Comparison of ENCODE assay signal across 8 cellular contexts in genomic region chr7:27689045-27689877, GRCh38. TPM values are rescaled to one million over a fixed set of nuclear protein-coding genes. Genes with fewer than 3 reads are reported as not detected.
DNase-seq lines count a peak whose midpoint lies in the region; ATAC-seq and TF ChIP-seq lines count a peak whose summit lies in the region.

No MANE protein-coding gene starts in this region.

- H3K27ac Mint-ChIP-seq in nephron progenitor cell = no peak overlapping the region

- H3K4me3 Mint-ChIP-seq in nephron progenitor cell = no peak overlapping the region

- peak; percentile 15 for DNase-seq in stimulated activated CD4-positive, alpha-beta T cell treated with anti-CD3 and anti-CD28 coated beads, Interleukin-15, amount 100 ng/mL, for 24 hours
- DNase-seq in stimulated activated CD4-positive, alpha-beta T cell treated with anti-CD3 and anti-CD28 coated beads, Interleukin-12 subunit alpha, Interleukin-12 subunit beta, amount 100 ng/mL, for 4 hours = no peak
- DNase-seq in NB4 (ENCODE audit: low read depth) (peak; percentile 88), astrocyte of the spinal cord (ENCODE audit: low read depth, low spot score) (no peak), lung microvascular endothelial cell (ENCODE audit: low read depth in 2 of 2) (peak; percentile 47 to 60), DMS114 treated with DMSO at 0.1 percent for 48 hours (lab: John Stamatoyannopoulos, UW; ENCODE audit: unreplicated experiment) (no peak), nephron progenitor cell (no peak)

- TF ChIP-seq POLR2A in NB4 (IDR thresholded peaks at IDR 0.05; ENCODE audit: extremely low read depth, insufficient read length) = no peak

- H3K9me3 Mint-ChIP-seq in nephron progenitor cell = peaks cover 23% of the 10 kb centered on the region

- no peaks in the 10 kb centered on the region for H3K4me1 Mint-ChIP-seq in nephron progenitor cell

- TF ChIP-seq CTCF in NB4 (IDR thresholded peaks at IDR 0.05; ENCODE audit: low read depth, low read length) (peak; percentile 75), astrocyte of the spinal cord (IDR thresholded peaks at IDR 0.05; ENCODE audit: low read depth, low read length) (peak; percentile 34), nephron progenitor cell (IDR thresholded peaks at IDR 0.05) (no peak)

- no peaks in the 10 kb centered on the region for H3K27me3 Mint-ChIP-seq in nephron progenitor cell (ENCODE audit: low read depth, poor library complexity)

- no peak overlapping the region for H3K4me3 ChIP-seq in NB4 (ENCODE audit: low read depth, low read length)
- H3K4me3 ChIP-seq in astrocyte of the spinal cord (ENCODE audit: low read depth, low read length) = no peak overlapping the region

- no peak for ATAC-seq in GM19328 (IDR thresholded peaks at IDR 0.05; ENCODE audit: unreplicated experiment)

- in situ Hi-C loops in astrocyte of the spinal cord (cut with HindIII; ENCODE audit: low sequenced_read_pairs) = no loop called here

- H3K36me3 Mint-ChIP-seq in nephron progenitor cell (ENCODE audit: low read depth) = no peaks in the 10 kb centered on the region

RNA-seq across cellular contexts. Expression of gene HIBADH, which starts 26.6 kb away (rescaled TPM):
- total RNA-seq in lung microvascular endothelial cell = 19.2 and 20.5 TPM in 2 replicates

RNA-seq across cellular contexts. Expression of gene TAX1BP1, which starts 50.7 kb away (rescaled TPM):
- 47.3 and 59.3 TPM in 2 replicates for total RNA-seq in lung microvascular endothelial cell

Comparison
In these comparisons a context has a peak if more than half of its experiments do, and no peak if none do; other contexts are left out.
1. DNase-seq: peak in stimulated activated CD4-positive, alpha-beta T cell treated with anti-CD3 and anti-CD28 coated beads, Interleukin-15, amount 100 ng/mL, for 24 hours (single experiment), NB4 (single experiment) and lung microvascular endothelial cell (2 of 2); none in stimulated activated CD4-positive, alpha-beta T cell treated with anti-CD3 and anti-CD28 coated beads, Interleukin-12 subunit alpha, Interleukin-12 subunit beta, amount 100 ng/mL, for 4 hours (single experiment), astrocyte of the spinal cord (single experiment), DMS114 treated with DMSO at 0.1 percent for 48 hours (single experiment) and nephron progenitor cell (single experiment).